ENCODE assay signal across 1 cellular context in genomic region chr12:24760606-24761378, GRCh38.
TF ChIP-seq lines count a peak whose summit lies in the region.

No MANE protein-coding gene starts in this region.

TF ChIP-seq in H1, 55 proteins besides CTCF, POLR2A, EP300 and RAD21:
- TF ChIP-seq BACH1 (IDR thresholded peaks at IDR 0.05; ENCODE audit: low read length) = no peak
- no peak for TF ChIP-seq SRF (IDR thresholded peaks at IDR 0.05; ENCODE audit: low read depth, low read length)
- no peak for TF ChIP-seq CREB1 (IDR thresholded peaks at IDR 0.05)
- TF ChIP-seq SP2 (IDR thresholded peaks at IDR 0.05; ENCODE audit: low read length) = no peak
- no peak for TF ChIP-seq ASH2L (IDR thresholded peaks at IDR 0.05; ENCODE audit: low read length)
- TF ChIP-seq CEBPB (IDR thresholded peaks at IDR 0.05; ENCODE audit: low read depth, low read length) = no peak
- TF ChIP-seq KDM5A (IDR thresholded peaks at IDR 0.05; ENCODE audit: low read length) = no peak
- TF ChIP-seq YY1 (IDR thresholded peaks at IDR 0.05; ENCODE audit: low read depth, low read length) = no peak
- no peak for TF ChIP-seq SIX5 (IDR thresholded peaks at IDR 0.05; ENCODE audit: low read depth, low read length)
- TF ChIP-seq E2F6 (IDR thresholded peaks at IDR 0.05) = no peak
- no peak for TF ChIP-seq CBX8 (IDR thresholded peaks at IDR 0.05; ENCODE audit: borderline replicate concordance, low read depth, low read length)
